18 cellular contexts compared by ENCODE assay signal in genomic region chr22:20554824-20555223, GRCh38. TPM values are rescaled to one million over a fixed set of nuclear protein-coding genes. Genes with fewer than 3 reads are reported as not detected.
DNase-seq lines count a peak whose midpoint lies in the region; ATAC-seq and TF ChIP-seq lines count a peak whose summit lies in the region.
"Had no signal": no experiment of that assay in that cellular context is flagged by ENCODE, and none has a peak within 500 bp of the region (broad histone marks: within the 10 kb centered on the region; RNA-seq: fewer than 3 reads in every experiment).

No MANE protein-coding gene starts in this region.

- no peak overlapping the region for H3K18ac ChIP-seq in IMR-90 (ENCODE audit: low read depth, low read length)

- no peak for TF ChIP-seq POLR2A in IMR-90 (IDR thresholded peaks at IDR 0.05; ENCODE audit: low read depth, low read length)

- H2BK15ac ChIP-seq in IMR-90 (ENCODE audit: low read depth, low read length): no peak overlapping the region

- dilution Hi-C loops in IMR-90 (cut with HindIII; ENCODE audit: low sequenced_read_pairs, unreplicated experiment): no loop called here

- no peak overlapping the region for H3K14ac ChIP-seq in IMR-90 (replicated peaks; ENCODE audit: low read depth, low read length)

- no peak overlapping the region for H2BK5ac ChIP-seq in IMR-90 (ENCODE audit: low read depth, low read length, poor library complexity, severe bottlenecking)

- no peak overlapping the region for H2BK120ac ChIP-seq in IMR-90 (ENCODE audit: low read depth, low read length)

- peak overlapping the region; percentile 15 for H3K27ac Mint-ChIP-seq in activated CD4-positive, alpha-beta T cell treated with anti-CD3 and anti-CD28 coated beads for 36 hours
- H3K27ac Mint-ChIP-seq in effector memory CD8-positive, alpha-beta T cell: peak overlapping the region; percentile 93 to 98

- no peak overlapping the region for H3K27ac ChIP-seq in IMR-90 (ENCODE audit: insufficient read depth, low read length)
- H3K27ac ChIP-seq in psoas muscle: peak overlapping the region; percentile 93

- no peaks in the 10 kb centered on the region for H3K9me3 ChIP-seq in IMR-90 (ENCODE audit: control insufficient read depth, insufficient read depth, low read length)
- no peaks in the 10 kb centered on the region for H3K9me3 ChIP-seq in psoas muscle
- H3K9me3 ChIP-seq in mucosa of descending colon: no peaks in the 10 kb centered on the region
- H3K9me3 ChIP-seq: esophagus squamous epithelium, pancreas had no signal

- TF ChIP-seq RAD21 in IMR-90 (IDR thresholded peaks at IDR 0.05; ENCODE audit: low read length): no peak

- BruUV-seq in IMR-90 (replicated peaks; lab: Mats Ljungman, UMichigan): no TSS peak

- TF ChIP-seq CTCF in IMR-90 (conservative IDR thresholded peaks at IDR 0.05; ENCODE audit: low read depth, low read length): no peak
- TF ChIP-seq CTCF in psoas muscle (IDR thresholded peaks at IDR 0.05): no peak
- TF ChIP-seq CTCF in mucosa of descending colon (IDR thresholded peaks at IDR 0.05): no peak
- TF ChIP-seq CTCF in GM10266 (IDR thresholded peaks at IDR 0.05; ENCODE audit: control insufficient read depth, insufficient read depth, low read depth, missing control alignments): no peak

- H3K27me3 ChIP-seq in IMR-90 (ENCODE audit: control insufficient read depth, insufficient read depth, low read length) (no peaks in the 10 kb centered on the region), psoas muscle (ENCODE audit: insufficient read depth in 3 of 3, low read length in 2 of 3) (no peaks in the 10 kb centered on the region)
- H3K27me3 ChIP-seq: esophagus squamous epithelium, heart left ventricle, pancreas had no signal

- H3K27me3 Mint-ChIP-seq in activated CD4-positive, alpha-beta T cell treated with anti-CD3 and anti-CD28 coated beads for 36 hours: no peaks in the 10 kb centered on the region
- H3K27me3 Mint-ChIP-seq in effector memory CD8-positive, alpha-beta T cell: no peaks in the 10 kb centered on the region

- intact Hi-C loops in activated CD4-positive, alpha-beta T cell treated with anti-CD3 and anti-CD28 coated beads for 36 hours (cut with DNase I, micrococcal nuclease): no loop called here
- intact Hi-C loops in IMR-90 (cut with micrococcal nuclease) (loop anchor here (5.0 kb wide), 1 partner anchor 48 kb away; the partner anchor contains the start of gene MED15), psoas muscle (cut with DNase I) (loop anchor here (5.0 kb wide), 1 partner anchor 38 kb away; no protein-coding TSS in a partner anchor), mucosa of descending colon (cut with DNase I, micrococcal nuclease) (no loop called here)

- H3K4me3 ChIP-seq in IMR-90 (ENCODE audit: insufficient read depth, low read depth, low read length) (no peak overlapping the region), psoas muscle (no peak overlapping the region), mucosa of descending colon (no peak overlapping the region)
- H3K4me3 ChIP-seq: esophagus squamous epithelium, heart left ventricle, pancreas had no signal

- DNase-seq in activated CD4-positive, alpha-beta T cell treated with anti-CD3 and anti-CD28 coated beads for 36 hours: no peak
- no peak for DNase-seq in activated CD4-positive, alpha-beta T cell treated with anti-CD3 and anti-CD28 coated beads, Interleukin-2, amount 50 U/mL, for 48 hours
- DNase-seq in IMR-90 (no peak), psoas muscle (peak in 1 of 2 donors; percentile 58), ureter (ENCODE audit: low spot score) (no peak), mucosa of descending colon (no peak), GM10266 (ENCODE audit: extremely low spot score) (no peak)
- no peak for DNase-seq in effector memory CD8-positive, alpha-beta T cell
- DNase-seq: C1 segment of cervical spinal cord; DMS79; esophagus squamous epithelium; kidney glomerular epithelial cell; MM.1S; NCI-H1694 treated with DMSO at 0.1 percent for 48 hours; pancreas; SHP77 treated with DMSO at 0.1 percent for 48 hours; stimulated activated naive CD4-positive, alpha-beta T cell treated with Interleukin-2 at 50 U/mL for 16 hours had no signal

- no peak overlapping the region for H4K8ac ChIP-seq in IMR-90 (ENCODE audit: low read depth in 2 of 2, low read length in 2 of 2)

- no peak overlapping the region for H4K91ac ChIP-seq in IMR-90 (ENCODE audit: insufficient read depth, low read depth, low read length)

- POLR2A ChIA-PET in activated CD4-positive, alpha-beta T cell treated with anti-CD3 and anti-CD28 coated beads for 36 hours (lab: Charles Lee): interaction anchor here (0.5 kb wide), 1 partner anchor 85 kb away, joined by 3 read pairs; no protein-coding TSS in a partner anchor
- POLR2A ChIA-PET in IMR-90 (lab: Charles Lee; ENCODE audit: unreplicated experiment): no interaction called here

- H3K56ac ChIP-seq in IMR-90 (ENCODE audit: extremely low read depth, insufficient read depth, low read length): no peak overlapping the region

- no peak for ATAC-seq in activated CD4-positive, alpha-beta T cell treated with anti-CD3 and anti-CD28 coated beads for 36 hours
- ATAC-seq in IMR-90 (ENCODE audit: low read depth): no peak
- ATAC-seq in effector memory CD8-positive, alpha-beta T cell (replicated peaks): no peak
- no peak for ATAC-seq in psoas muscle
- no peak for ATAC-seq in mucosa of descending colon
- ATAC-seq: heart left ventricle, pancreas had no signal

- H4K20me1 ChIP-seq in IMR-90 (ENCODE audit: insufficient read depth, low read length): peaks cover 77% of the 10 kb centered on the region

- in situ Hi-C loops in IMR-90 (cut with MboI; ENCODE audit: low sequenced_read_pairs): loop anchor here (5.0 kb wide), 1 partner anchor 43 kb away; no protein-coding TSS in a partner anchor

- peaks cover 49% of the 10 kb centered on the region for H3K9me1 ChIP-seq in IMR-90 (ENCODE audit: insufficient read depth, low read length)

- H2AFZ ChIP-seq in IMR-90 (replicated peaks; ENCODE audit: low read length, poor library complexity): no peak overlapping the region

- CTCF ChIA-PET in activated CD4-positive, alpha-beta T cell treated with anti-CD3 and anti-CD28 coated beads for 36 hours (lab: Charles Lee): interaction anchor here (1.2 to 12.2 kb wide), 3 partner anchors 10 to 48 kb away, joined by 3 to 185 read pairs (median 13); partner anchors contain the start of gene MED15
- CTCF ChIA-PET in IMR-90 (lab: Yijun Ruan, JAX): interaction anchor here (0.8 to 2.1 kb wide), 3 partner anchors 9 to 17 kb away, joined by 3 to 9 read pairs (median 3); no protein-coding TSS in a partner anchor

- peaks cover 80% of the 10 kb centered on the region for H3K36me3 Mint-ChIP-seq in activated CD4-positive, alpha-beta T cell treated with anti-CD3 and anti-CD28 coated beads for 36 hours (ENCODE audit: low read depth)
- peaks cover 74% of the 10 kb centered on the region for H3K36me3 Mint-ChIP-seq in effector memory CD8-positive, alpha-beta T cell (ENCODE audit: insufficient read depth)

- H3K36me3 ChIP-seq in IMR-90 (ENCODE audit: control insufficient read depth, insufficient read depth, low read length) (peaks cover 61% of the 10 kb centered on the region), psoas muscle (ENCODE audit: insufficient read depth in 1 of 2, low read depth in 1 of 2) (peaks cover 0 to 20% of the 10 kb centered on the region in 2 donors), mucosa of descending colon (ENCODE audit: low read depth) (no peaks in the 10 kb centered on the region)
- H3K36me3 ChIP-seq: pancreas had no signal

- no peak overlapping the region for H3K4ac ChIP-seq in IMR-90 (ENCODE audit: low read depth, low read length)

- 96% methylated on average over 11 of the region's 14 CpGs; no CpG with 5 or more reads in 1 of the 2 experiments for WGBS in IMR-90 (ENCODE audit: extremely low coverage in 2 of 2, insufficient read length in 1 of 2), 2 experiments
- WGBS in psoas muscle, 3 donors: 67 to 84% (median 69%) methylated on average over 14 of the region's 14 CpGs

- H3K79me1 ChIP-seq in IMR-90 (ENCODE audit: low read depth in 1 of 2, low read length in 2 of 2): peaks cover 45 to 95% of the 10 kb centered on the region in 2 experiments

- no peak overlapping the region for H2BK20ac ChIP-seq in IMR-90 (ENCODE audit: low read depth, low read length)

- no peak overlapping the region for H3K9ac ChIP-seq in IMR-90 (ENCODE audit: low read depth, low read length)

- no peak overlapping the region for H3K4me3 Mint-ChIP-seq in activated CD4-positive, alpha-beta T cell treated with anti-CD3 and anti-CD28 coated beads for 36 hours
- H3K4me3 Mint-ChIP-seq in effector memory CD8-positive, alpha-beta T cell: peak overlapping the region; percentile 63 to 78

- H3K23ac ChIP-seq in IMR-90 (ENCODE audit: low read depth, low read length): no peak overlapping the region

- peaks cover 11% of the 10 kb centered on the region for H3K9me3 Mint-ChIP-seq in activated CD4-positive, alpha-beta T cell treated with anti-CD3 and anti-CD28 coated beads for 36 hours (ENCODE audit: low read depth)
- peaks cover 4 to 10% of the 10 kb centered on the region in 2 donors for H3K9me3 Mint-ChIP-seq in effector memory CD8-positive, alpha-beta T cell

- H3K4me1 Mint-ChIP-seq in activated CD4-positive, alpha-beta T cell treated with anti-CD3 and anti-CD28 coated beads for 36 hours: peaks cover 84% of the 10 kb centered on the region
- H3K4me1 Mint-ChIP-seq in effector memory CD8-positive, alpha-beta T cell (ENCODE audit: low read depth in 2 of 2): peaks cover 73 to 84% of the 10 kb centered on the region in 2 donors

- H2AK5ac ChIP-seq in IMR-90 (ENCODE audit: low read depth, low read length): no peak overlapping the region

- H3K4me1 ChIP-seq in IMR-90 (ENCODE audit: control insufficient read depth, insufficient read depth, low read length) (peaks cover 43% of the 10 kb centered on the region), psoas muscle (peaks cover 85% of the 10 kb centered on the region), mucosa of descending colon (ENCODE audit: low read depth) (peaks cover 45% of the 10 kb centered on the region)

- no peak overlapping the region for H3K4me2 ChIP-seq in IMR-90 (ENCODE audit: low read depth, low read length)

- peak overlapping the region; percentile 3 for H2AK9ac ChIP-seq in IMR-90 (replicated peaks; ENCODE audit: low read depth, low read length, poor library complexity)

- no peak overlapping the region for H4K5ac ChIP-seq in IMR-90 (ENCODE audit: low read depth, low read length)

RNA-seq across cellular contexts. Expression of gene MED15, which starts 47.4 kb away (rescaled TPM):
- 100 to 1,000 TPM in 1 of 2 experiments, 10 to 100 TPM in 1; 84.4 to 107 TPM for total RNA-seq in activated CD4-positive, alpha-beta T cell treated with anti-CD3 and anti-CD28 coated beads for 36 hours
- total RNA-seq in IMR-90 (2012; rRNA removed): 19.0 and 22.8 TPM in 2 replicates
- polyA plus RNA-seq in IMR-90 (2012; rRNA removed): 68.8 and 71.5 TPM in 2 replicates
- 43.1 and 81.0 TPM in 2 replicates for polyA plus RNA-seq in IMR-90 (2012; cell fraction: cytosol; rRNA removed)
- 269 and 514 TPM in 2 replicates for polyA plus RNA-seq in IMR-90 (2012; cell fraction: nucleus; rRNA removed; ENCODE audit: low replicate concordance)
- total RNA-seq in psoas muscle: 10 to 100 TPM; 46.4 to 94.8 (median 73.6) TPM
- 10 to 100 TPM; 33.8 to 61.5 (median 41.5) TPM for polyA plus RNA-seq in psoas muscle
- 119 TPM for total RNA-seq in ureter
- 100 to 1,000 TPM in 2 of 3 donors, 10 to 100 TPM in 1; 99.9 to 125 (median 114) TPM for total RNA-seq in mucosa of descending colon

RNA-seq across cellular contexts. Expression of gene KLHL22, which starts 59.2 kb away (rescaled TPM):
- total RNA-seq in activated CD4-positive, alpha-beta T cell treated with anti-CD3 and anti-CD28 coated beads for 36 hours: 10 to 100 TPM; 14.1 to 15.2 TPM
- total RNA-seq in IMR-90 (2012; rRNA removed) (25.8 and 27.1 TPM in 2 replicates), psoas muscle (10 to 100 TPM; 14.6 to 24.3 (median 16.8) TPM), ureter (26.2 TPM), mucosa of descending colon (10 to 100 TPM in 2 of 3 donors, 1 to 10 TPM in 1; 9.5 to 24.1 (median 14.7) TPM)
- polyA plus RNA-seq in IMR-90 (2012; rRNA removed) (28.7 and 30.1 TPM in 2 replicates), psoas muscle (10 to 100 TPM in 1 of 3 donors, 1 to 10 TPM in 2; 8.4 to 13.9 (median 9.2) TPM)
- 14.3 and 46.6 TPM in 2 replicates for polyA plus RNA-seq in IMR-90 (2012; cell fraction: cytosol; rRNA removed)
- 70.3 and 122 TPM in 2 replicates for polyA plus RNA-seq in IMR-90 (2012; cell fraction: nucleus; rRNA removed; ENCODE audit: low replicate concordance)

Comparison
In these comparisons a context has a peak if more than half of its experiments do, and no peak if none do; other contexts are left out.
1. intact Hi-C loops: an anchor here in IMR-90 (5.0 kb wide) and psoas muscle (5.0 kb wide); none called in activated CD4-positive, alpha-beta T cell treated with anti-CD3 and anti-CD28 coated beads for 36 hours and mucosa of descending colon.